ENCODE assay signal across 2 cellular contexts in genomic region chr20:2698186-2698817, GRCh38.
TF ChIP-seq lines count a peak whose summit lies in the region.

No MANE protein-coding gene starts in this region.

TF ChIP-seq in SK-N-SH, 30 proteins besides CTCF, POLR2A, EP300 and RAD21 (continued from another document):
- TF ChIP-seq, protein P1, sequence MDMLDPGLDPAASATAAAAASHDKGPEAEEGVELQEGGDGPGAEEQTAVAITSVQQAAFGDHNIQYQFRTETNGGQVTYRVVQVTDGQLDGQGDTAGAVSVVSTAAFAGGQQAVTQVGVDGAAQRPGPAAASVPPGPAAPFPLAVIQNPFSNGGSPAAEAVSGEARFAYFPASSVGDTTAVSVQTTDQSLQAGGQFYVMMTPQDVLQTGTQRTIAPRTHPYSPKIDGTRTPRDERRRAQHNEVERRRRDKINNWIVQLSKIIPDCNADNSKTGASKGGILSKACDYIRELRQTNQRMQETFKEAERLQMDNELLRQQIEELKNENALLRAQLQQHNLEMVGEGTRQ (IDR thresholded peaks at IDR 0.05; ENCODE audit: borderline replicate concordance, low read depth, low read length) = no peak
- TF ChIP-seq, protein P2, sequence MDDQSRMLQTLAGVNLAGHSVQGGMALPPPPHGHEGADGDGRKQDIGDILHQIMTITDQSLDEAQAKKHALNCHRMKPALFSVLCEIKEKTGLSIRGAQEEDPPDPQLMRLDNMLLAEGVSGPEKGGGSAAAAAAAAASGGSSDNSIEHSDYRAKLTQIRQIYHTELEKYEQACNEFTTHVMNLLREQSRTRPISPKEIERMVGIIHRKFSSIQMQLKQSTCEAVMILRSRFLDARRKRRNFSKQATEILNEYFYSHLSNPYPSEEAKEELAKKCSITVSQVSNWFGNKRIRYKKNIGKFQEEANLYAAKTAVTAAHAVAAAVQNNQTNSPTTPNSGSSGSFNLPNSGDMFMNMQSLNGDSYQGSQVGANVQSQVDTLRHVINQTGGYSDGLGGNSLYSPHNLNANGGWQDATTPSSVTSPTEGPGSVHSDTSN (IDR thresholded peaks at IDR 0.05) = no peak
- no peak for TF ChIP-seq FOXJ3 (CRISPR knock-in tag; IDR thresholded peaks at IDR 0.05)
- TF ChIP-seq SIN3A (IDR thresholded peaks at IDR 0.05; ENCODE audit: borderline replicate concordance, low read depth, low read length) = no peak

TF ChIP-seq in SK-N-SH treated with all-trans-retinoic acid at 6 μM for 48 hours, 23 proteins besides CTCF, POLR2A, EP300 and RAD21 (continued from another document):
- TF ChIP-seq SNAI2 (CRISPR knock-in tag; IDR thresholded peaks at IDR 0.05) = no peak
- no peak for TF ChIP-seq ARNTL (CRISPR knock-in tag; IDR thresholded peaks at IDR 0.05; ENCODE audit: borderline replicate concordance, low read depth)
- no peak for TF ChIP-seq CSRNP3 (CRISPR knock-in tag; IDR thresholded peaks at IDR 0.05)
- TF ChIP-seq TSHZ2 (CRISPR knock-in tag; IDR thresholded peaks at IDR 0.05) = no peak
- TF ChIP-seq ZNF8 (CRISPR knock-in tag; IDR thresholded peaks at IDR 0.05) = no peak
- no peak for TF ChIP-seq CSDC2 (CRISPR knock-in tag; IDR thresholded peaks at IDR 0.05)
- TF ChIP-seq TCF4 (CRISPR knock-in tag; IDR thresholded peaks at IDR 0.05; ENCODE audit: borderline replicate concordance) = no peak
- no peak for TF ChIP-seq BACH2 (CRISPR knock-in tag; IDR thresholded peaks at IDR 0.05; ENCODE audit: borderline replicate concordance)
- no peak for TF ChIP-seq PATZ1 (CRISPR knock-in tag; IDR thresholded peaks at IDR 0.05; ENCODE audit: borderline replicate concordance)
